ENCODE assay signal across 13 cellular contexts in genomic region chr2:98551316-98551715, GRCh38.
DNase-seq lines count a peak whose midpoint lies in the region; ATAC-seq lines count a peak whose summit lies in the region.
"Had no signal": no experiment of that assay in that cellular context is flagged by ENCODE, and none has a peak within 500 bp of the region (broad histone marks: within the 10 kb centered on the region; RNA-seq: fewer than 3 reads in every experiment).

No MANE protein-coding gene starts in this region.

- peak overlapping the region; percentile 83 to 87 for H3K27ac Mint-ChIP-seq in effector memory CD8-positive, alpha-beta T cell
- H3K27ac Mint-ChIP-seq in stimulated activated effector memory CD8-positive, alpha-beta T cell treated with anti-CD3 and anti-CD28 coated beads, Interleukin-12 subunit alpha, Interleukin-12 subunit beta, amount 100 ng/mL, for 72 hours, result peak overlapping the region; percentile 90

- peaks cover 47 to 49% of the 10 kb centered on the region in 2 donors for H3K4me1 Mint-ChIP-seq in effector memory CD8-positive, alpha-beta T cell (ENCODE audit: low read depth in 2 of 2)
- peaks cover 75% of the 10 kb centered on the region for H3K4me1 Mint-ChIP-seq in stimulated activated effector memory CD8-positive, alpha-beta T cell treated with anti-CD3 and anti-CD28 coated beads, Interleukin-12 subunit alpha, Interleukin-12 subunit beta, amount 100 ng/mL, for 72 hours

- no peaks in the 10 kb centered on the region for H3K9me3 Mint-ChIP-seq in effector memory CD8-positive, alpha-beta T cell
- H3K9me3 Mint-ChIP-seq in stimulated activated effector memory CD8-positive, alpha-beta T cell treated with anti-CD3 and anti-CD28 coated beads, Interleukin-12 subunit alpha, Interleukin-12 subunit beta, amount 100 ng/mL, for 72 hours, result no peaks in the 10 kb centered on the region

- no peaks in the 10 kb centered on the region for H3K27me3 Mint-ChIP-seq in effector memory CD8-positive, alpha-beta T cell

- peaks cover 58% of the 10 kb centered on the region for H3K36me3 Mint-ChIP-seq in effector memory CD8-positive, alpha-beta T cell (ENCODE audit: insufficient read depth)
- H3K36me3 Mint-ChIP-seq in stimulated activated effector memory CD8-positive, alpha-beta T cell treated with anti-CD3 and anti-CD28 coated beads, Interleukin-12 subunit alpha, Interleukin-12 subunit beta, amount 100 ng/mL, for 72 hours, result peaks cover 82% of the 10 kb centered on the region

- DNase-seq in activated T-cell treated with anti-CD3 and anti-CD28 coated beads for 48 hours (ENCODE audit: low read depth), result peak; percentile 43
- no peak for DNase-seq in activated T-cell treated with anti-CD3 and anti-CD28 coated beads, Interleukin-2, amount 50 U/mL, for 1 hour
- DNase-seq in activated CD8-positive, alpha-beta memory T cell treated with anti-CD3 and anti-CD28 coated beads for 48 hours (ENCODE audit: low read depth in 2 of 3, low spot score in 2 of 3), result peak in 2 of 3 experiments; percentile 33 to 42
- DNase-seq in effector memory CD8-positive, alpha-beta T cell, result peak in 2 of 3 experiments; percentile 7 to 21
- peak; percentile 19 to 73 for DNase-seq in stimulated activated effector memory CD8-positive, alpha-beta T cell treated with anti-CD3 and anti-CD28 coated beads, Interleukin-12 subunit alpha, Interleukin-12 subunit beta, amount 100 ng/mL, for 72 hours (ENCODE audit: low spot score in 2 of 2)
- DNase-seq in GM19240 (ENCODE audit: insufficient read length, low spot score), result no peak
- DNase-seq in middle frontal gyrus (ENCODE audit: extremely low spot score, low spot score), result no peak
- no peak for DNase-seq in NCI-H524 treated with DMSO at 0.1 percent for 48 hours (lab: John Stamatoyannopoulos, UW)
- DNase-seq: ACHN, cortex of kidney, esophagus squamous epithelium, hippocampal formation, MG63 had no signal

- peak overlapping the region in 1 of 2 donors; percentile 13 for H3K4me3 Mint-ChIP-seq in effector memory CD8-positive, alpha-beta T cell
- peak overlapping the region; percentile 19 for H3K4me3 Mint-ChIP-seq in stimulated activated effector memory CD8-positive, alpha-beta T cell treated with anti-CD3 and anti-CD28 coated beads, Interleukin-12 subunit alpha, Interleukin-12 subunit beta, amount 100 ng/mL, for 72 hours

- peak; percentile 85 for ATAC-seq in effector memory CD8-positive, alpha-beta T cell (replicated peaks)
- peak; percentile 75 for ATAC-seq in stimulated activated effector memory CD8-positive, alpha-beta T cell treated with anti-CD3 and anti-CD28 coated beads, Interleukin-12 subunit alpha, Interleukin-12 subunit beta, amount 100 ng/mL, for 72 hours

Comparison
In these comparisons a context has a peak if more than half of its experiments do, and no peak if none do; other contexts are left out.
1. DNase-seq: peak in activated T-cell treated with anti-CD3 and anti-CD28 coated beads for 48 hours (single experiment), activated CD8-positive, alpha-beta memory T cell treated with anti-CD3 and anti-CD28 coated beads for 48 hours (2 of 3), effector memory CD8-positive, alpha-beta T cell (2 of 3) and stimulated activated effector memory CD8-positive, alpha-beta T cell treated with anti-CD3 and anti-CD28 coated beads, Interleukin-12 subunit alpha, Interleukin-12 subunit beta, amount 100 ng/mL, for 72 hours (2 of 2); none in activated T-cell treated with anti-CD3 and anti-CD28 coated beads, Interleukin-2, amount 50 U/mL, for 1 hour (single experiment), GM19240 (single experiment), middle frontal gyrus (single experiment) and NCI-H524 treated with DMSO at 0.1 percent for 48 hours (single experiment).